ENCODE assay signal across 20 cellular contexts in genomic region chr1:177571485-177572076, GRCh38.
DNase-seq lines count a peak whose midpoint lies in the region; ATAC-seq and TF ChIP-seq lines count a peak whose summit lies in the region.
"Had no signal": no experiment of that assay in that cellular context is flagged by ENCODE, and none has a peak within 500 bp of the region (broad histone marks: within the 10 kb centered on the region; RNA-seq: fewer than 3 reads in every experiment).

No MANE protein-coding gene starts in this region.

- no peaks in the 10 kb centered on the region for H3K27me3 Mint-ChIP-seq in H9 (ENCODE audit: low read depth)
- peaks cover 3% of the 10 kb centered on the region for H3K27me3 Mint-ChIP-seq in type B pancreatic cell

- no peak overlapping the region for H2AK5ac ChIP-seq in H9 (ENCODE audit: insufficient read length, low read length)

- H3K4me2 ChIP-seq in H9 (ENCODE audit: insufficient read depth, insufficient read length, low read length) = no peak overlapping the region
- H3K4me2 ChIP-seq: KMS-11 had no signal

- H3K4me3 Mint-ChIP-seq in H9 (no peak overlapping the region), type B pancreatic cell (no peak overlapping the region)
- H3K4me3 Mint-ChIP-seq: HFFc6 had no signal

- TF ChIP-seq CTCF in H9 (conservative IDR thresholded peaks at IDR 0.05) = no peak
- TF ChIP-seq CTCF in right lobe of liver (IDR thresholded peaks at IDR 0.05) = no peak
- no peak for TF ChIP-seq CTCF in type B pancreatic cell (conservative IDR thresholded peaks at IDR 0.05)

- no peak overlapping the region for H2AFZ ChIP-seq in H9 (ENCODE audit: low read length)

- DNase-seq in H9 (no peak), NCI-H1092 (lab: John Stamatoyannopoulos, UW) (peak; percentile 26), fibroblast of peridontal ligament (ENCODE audit: extremely low read depth) (peak; percentile 5), right lobe of liver (peak in 2 of 3 donors; percentile 30 to 81), T1000 (lab: John Stamatoyannopoulos, UW) (no peak), type B pancreatic cell (ENCODE audit: extremely low spot score, unreplicated experiment) (no peak)
- DNase-seq: C1 segment of cervical spinal cord, DMS53, HFFc6, NCI-H1105 treated with DMSO at 0.1 percent for 48 hours, NCI-H1694 treated with DMSO at 0.1 percent for 48 hours, NCI-H2107, NCI-H345, NCI-H526 treated with DMSO at 0.1 percent for 48 hours, PC-3 had no signal

- H4K91ac ChIP-seq in H9 (ENCODE audit: insufficient read length, low read depth, low read length) = no peak overlapping the region

- no peak overlapping the region for H3K27ac ChIP-seq in H9 (ENCODE audit: insufficient read length, low read depth, low read length)
- peak overlapping the region in 1 of 3 donors; percentile 79 for H3K27ac ChIP-seq in right lobe of liver
- H3K27ac ChIP-seq: KMS-11, RWPE1, SJSA1 had no signal

- H2BK20ac ChIP-seq in H9 (ENCODE audit: low read depth, low read length, poor library complexity, severe bottlenecking) = no peak overlapping the region

- H3K9me3 Mint-ChIP-seq in H9 (no peaks in the 10 kb centered on the region), type B pancreatic cell (peaks cover 3% of the 10 kb centered on the region)

- no peak overlapping the region for H3K56ac ChIP-seq in H9 (ENCODE audit: insufficient read length, low read depth, low read length)

- no peak overlapping the region for H2BK15ac ChIP-seq in H9 (ENCODE audit: low read depth, low read length)

- H3K23ac ChIP-seq in H9 (ENCODE audit: insufficient read length, low read depth, low read length) = no peak overlapping the region

- no peaks in the 10 kb centered on the region for H3K27me3 ChIP-seq in H9 (ENCODE audit: insufficient read depth, low read length)
- H3K27me3 ChIP-seq in right lobe of liver = no peaks in the 10 kb centered on the region
- H3K27me3 ChIP-seq: SJSA1 had no signal

- no peak for TF ChIP-seq POLR2A in right lobe of liver (IDR thresholded peaks at IDR 0.05)

- intact Hi-C loops in right lobe of liver (cut with DNase I) = no loop called here

- H2BK120ac ChIP-seq in H9 (ENCODE audit: low read depth, low read length, poor library complexity, severe bottlenecking) = no peak overlapping the region

- no peaks in the 10 kb centered on the region for H3K79me1 ChIP-seq in H9 (ENCODE audit: insufficient read depth, low read depth, low read length, poor library complexity, severe bottlenecking)

- H4K20me1 ChIP-seq in H9 (ENCODE audit: control insufficient read depth, insufficient read depth, insufficient read length) = no peaks in the 10 kb centered on the region

- ATAC-seq in right lobe of liver (peak; percentile 70 to 93 (median 80)), HG02970 (IDR thresholded peaks at IDR 0.05; ENCODE audit: low FRiP score, unreplicated experiment) (no peak), GM19455 (IDR thresholded peaks at IDR 0.05; ENCODE audit: unreplicated experiment) (no peak)
- ATAC-seq: PC-3 had no signal

- no peak overlapping the region; the same call in 1 of the 2 replicates for H3K4ac ChIP-seq in H9 (ENCODE audit: low read depth, low read length)

- H3K36me3 Mint-ChIP-seq in H9 (ENCODE audit: insufficient read depth in 1 of 3, low read depth in 3 of 3) (no peaks in the 10 kb centered on the region), type B pancreatic cell (no peaks in the 10 kb centered on the region)

- no peaks in the 10 kb centered on the region for H3K9me3 ChIP-seq in H9 (ENCODE audit: control insufficient read depth, low read depth, low read length)
- H3K9me3 ChIP-seq in right lobe of liver = no peaks in the 10 kb centered on the region
- H3K9me3 ChIP-seq: SJSA1 had no signal

- no peak overlapping the region for H2BK5ac ChIP-seq in H9 (ENCODE audit: insufficient read length, low read length)

- no peaks in the 10 kb centered on the region for H3K23me2 ChIP-seq in H9 (ENCODE audit: insufficient read length, low read depth, low read length, poor library complexity, severe bottlenecking)

- H3K4me1 Mint-ChIP-seq in H9 = peaks cover 7 to 9% of the 10 kb centered on the region in 2 experiments; a peak in 3 of 4 replicates
- H3K4me1 Mint-ChIP-seq in type B pancreatic cell (ENCODE audit: unreplicated experiment) = no peaks in the 10 kb centered on the region

- H2BK12ac ChIP-seq in H9 (ENCODE audit: insufficient read length, low read depth, low read length) = no peak overlapping the region

- peak overlapping the region; percentile 67 for H3K18ac ChIP-seq in H9 (ENCODE audit: insufficient read length, low read depth, low read length)

- H3K4me1 ChIP-seq in H9 (ENCODE audit: insufficient read depth, low read length) (no peaks in the 10 kb centered on the region), right lobe of liver (peaks cover 0 to 19% (median 5%) of the 10 kb centered on the region in 4 donors)
- H3K4me1 ChIP-seq: SJSA1 had no signal

- H3K4me3 ChIP-seq in right lobe of liver = no peak overlapping the region
- H3K4me3 ChIP-seq: SJSA1 had no signal

- no peaks in the 10 kb centered on the region for H3K36me3 ChIP-seq in right lobe of liver
- H3K36me3 ChIP-seq: SJSA1 had no signal

- peak overlapping the region; percentile 45; the same call in 1 of the 2 replicates for H3K14ac ChIP-seq in H9 (ENCODE audit: insufficient read depth, low read length)

- no peak overlapping the region for H4K8ac ChIP-seq in H9 (replicated peaks; ENCODE audit: insufficient read length, low read depth, low read length)

- peak overlapping the region; percentile 77 for H3T11ph ChIP-seq in H9 (ENCODE audit: low read length)

- H3K9ac ChIP-seq in H9 (ENCODE audit: extremely low read depth, insufficient read length, low read length) = no peak overlapping the region
- H3K9ac ChIP-seq: KMS-11 had no signal

- no peaks in the 10 kb centered on the region for H3K79me2 ChIP-seq in H9 (ENCODE audit: insufficient read depth, low read length)

- no CpG with 5 or more reads among the region's 5 CpGs for WGBS in H9 (ENCODE audit: extremely low coverage, insufficient read length, low lambda C conversion rate)
- 9% methylated on average over 5 of the region's 5 CpGs for WGBS in right lobe of liver (ENCODE audit: insufficient coverage, low coverage, low lambda C conversion rate, missing lambda C conversion rate)

- H4K5ac ChIP-seq in H9 (ENCODE audit: insufficient read length, low read depth, low read length) = no peak overlapping the region

- no peak overlapping the region; a peak in 1 of 7 replicates for H3K27ac Mint-ChIP-seq in H9
- H3K27ac Mint-ChIP-seq in type B pancreatic cell = no peak overlapping the region
- H3K27ac Mint-ChIP-seq: HFFc6 had no signal

Comparison
In these comparisons a context has a peak if more than half of its experiments do, and no peak if none do; other contexts are left out.
1. DNase-seq: peak in NCI-H1092 (single experiment), fibroblast of peridontal ligament (single experiment) and right lobe of liver (2 of 3); none in H9 (single experiment), T1000 (single experiment) and type B pancreatic cell (single experiment).
2. ATAC-seq: peak in right lobe of liver (4 of 4); none in HG02970 (single experiment) and GM19455 (single experiment).